ENCODE assay signal across 8 cellular contexts in genomic region chr4:86935499-86935832, GRCh38. TPM values are rescaled to one million over a fixed set of nuclear protein-coding genes. Genes with fewer than 3 reads are reported as not detected.
DNase-seq lines count a peak whose midpoint lies in the region; ATAC-seq and TF ChIP-seq lines count a peak whose summit lies in the region.

No MANE protein-coding gene starts in this region.

- peak overlapping the region; percentile 91 for H3K27ac ChIP-seq in BLaER1
- H3K27ac ChIP-seq in foreskin keratinocyte = peak overlapping the region; percentile 84

- H3K9me3 Mint-ChIP-seq in osteocyte (ENCODE audit: unreplicated experiment) = no peaks in the 10 kb centered on the region

- no peaks in the 10 kb centered on the region for H4K20me1 ChIP-seq in BLaER1

- H3K4me2 ChIP-seq in BLaER1 = peak overlapping the region; percentile 94

- no peaks in the 10 kb centered on the region for H3K27me3 Mint-ChIP-seq in osteocyte (ENCODE audit: unreplicated experiment)

- H3K27me3 ChIP-seq in BLaER1 = no peaks in the 10 kb centered on the region
- no peaks in the 10 kb centered on the region for H3K27me3 ChIP-seq in foreskin keratinocyte

- H3K4me3 Mint-ChIP-seq in osteocyte (ENCODE audit: unreplicated experiment) = peak overlapping the region; percentile 91

- H3K4me1 Mint-ChIP-seq in osteocyte (ENCODE audit: unreplicated experiment) = peaks cover 32% of the 10 kb centered on the region

- H3K9ac ChIP-seq in BLaER1 = peak overlapping the region; percentile 92

- H3K36me3 Mint-ChIP-seq in osteocyte (ENCODE audit: unreplicated experiment) = no peaks in the 10 kb centered on the region

- DNase-seq in activated CD4-positive, alpha-beta T cell treated with anti-CD3 and anti-CD28 coated beads, Interleukin-2, amount 50 U/mL, for 48 hours = peak; percentile 50 to 51
- DNase-seq in foreskin keratinocyte = no peak
- DNase-seq in osteocyte (ENCODE audit: extremely low spot score, unreplicated experiment) = no peak
- DNase-seq in NCI-H1436 (lab: John Stamatoyannopoulos, UW) = no peak
- DNase-seq in DMS79 treated with DMSO at 0.1 percent for 48 hours (lab: John Stamatoyannopoulos, UW) = no peak
- no peak for DNase-seq in NCI-H1930 (lab: John Stamatoyannopoulos, UW)

- H3K27ac Mint-ChIP-seq in osteocyte (ENCODE audit: unreplicated experiment) = peak overlapping the region; percentile 84

- ATAC-seq in HG02970 (IDR thresholded peaks at IDR 0.05; ENCODE audit: low FRiP score, unreplicated experiment) (peak; percentile 1), foreskin keratinocyte (no peak)

- peak overlapping the region; percentile 95 for H3K4me3 ChIP-seq in BLaER1

- H3K9me3 ChIP-seq in BLaER1 = no peaks in the 10 kb centered on the region

- H3K4me1 ChIP-seq in BLaER1 = peaks cover 40% of the 10 kb centered on the region
- H3K4me1 ChIP-seq in foreskin keratinocyte = peaks cover 24% of the 10 kb centered on the region

- TF ChIP-seq CTCF in foreskin keratinocyte (conservative IDR thresholded peaks at IDR 0.05) (no peak), osteocyte (IDR thresholded peaks at IDR 0.05) (no peak)

- peaks cover 9% of the 10 kb centered on the region for H3K36me3 ChIP-seq in BLaER1

RNA-seq across cellular contexts. Expression of gene AFF1, which starts 0.7 kb away (rescaled TPM):
- total RNA-seq in foreskin keratinocyte (16.4 and 19.5 TPM in 2 replicates), osteocyte (29.3 and 39.3 TPM in 2 replicates)
- polyA plus RNA-seq in foreskin keratinocyte = 2.3 and 2.7 TPM in 2 replicates

RNA-seq across cellular contexts. Expression of gene C4orf36, which starts 43.2 kb away (rescaled TPM):
- total RNA-seq in foreskin keratinocyte = 2.8 and 3.2 TPM in 2 replicates
- polyA plus RNA-seq in foreskin keratinocyte = 3.2 and 3.9 TPM in 2 replicates
- 0.44 and 0.51 TPM in 2 replicates for total RNA-seq in osteocyte

Comparison
In these comparisons a context has a peak if more than half of its experiments do, and no peak if none do; other contexts are left out.
1. DNase-seq: peak in activated CD4-positive, alpha-beta T cell treated with anti-CD3 and anti-CD28 coated beads, Interleukin-2, amount 50 U/mL, for 48 hours (2 of 2); none in foreskin keratinocyte (0 of 2), osteocyte (single experiment), NCI-H1436 (single experiment), DMS79 treated with DMSO at 0.1 percent for 48 hours (single experiment) and NCI-H1930 (0 of 2).